In the genomic region with DNA sequence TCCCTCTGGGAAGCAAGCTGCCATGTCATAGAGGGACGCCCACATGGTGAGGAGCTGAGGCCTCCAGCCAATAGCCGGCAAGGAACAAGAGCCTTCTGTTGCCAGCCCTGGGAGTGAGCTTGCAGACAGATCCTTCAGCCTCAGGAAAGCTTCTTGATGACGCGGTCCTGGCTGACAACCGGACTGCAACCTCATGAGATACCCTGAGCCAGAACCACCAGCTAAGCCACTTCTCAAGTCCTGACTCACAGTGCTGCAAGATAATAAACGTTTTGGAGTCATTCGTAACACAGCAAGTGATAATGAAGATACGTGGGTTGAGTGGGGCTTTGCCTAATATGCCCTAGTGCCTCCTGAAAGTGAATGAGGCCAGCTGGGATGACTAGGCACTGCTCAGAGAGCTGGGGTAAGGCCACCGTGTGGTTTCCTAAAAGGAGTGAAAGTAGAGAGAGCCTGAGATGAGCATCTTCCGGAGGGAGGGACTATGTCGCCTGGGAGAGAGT, we compare ENCODE assay signal across 8 cellular contexts. TPM values are rescaled to one million over a fixed set of nuclear protein-coding genes. Genes with fewer than 3 reads are reported as not detected.
DNase-seq lines count a peak whose midpoint lies in the region; ATAC-seq and TF ChIP-seq lines count a peak whose summit lies in the region.

No MANE protein-coding gene starts in this region.

- no peak for TF ChIP-seq CTCF in gastrocnemius medialis (IDR thresholded peaks at IDR 0.05 in 4 of 5, conservative IDR thresholded peaks at IDR 0.05 in 1 of 5)

- ATAC-seq in GM21423 (IDR thresholded peaks at IDR 0.05; ENCODE audit: unreplicated experiment) (peak; percentile 93), left cardiac atrium (peak; percentile 98 to 99), gastrocnemius medialis (peak; percentile 97 to 98)
- ATAC-seq in activated naive CD8-positive, alpha-beta T cell treated with anti-CD3 and anti-CD28 coated beads, Interleukin-2, amount 50 U/mL, for 24 hours = peak; percentile 95

- H3K27ac Mint-ChIP-seq in activated naive CD8-positive, alpha-beta T cell treated with anti-CD3 and anti-CD28 coated beads, Interleukin-2, amount 50 U/mL, for 24 hours = no peak overlapping the region

- no peaks in the 10 kb centered on the region for H3K36me3 Mint-ChIP-seq in activated naive CD8-positive, alpha-beta T cell treated with anti-CD3 and anti-CD28 coated beads, Interleukin-2, amount 50 U/mL, for 24 hours (ENCODE audit: low read depth)

- intact Hi-C loops in left cardiac atrium (cut with DNase I) = no loop called here
- intact Hi-C loops in gastrocnemius medialis (cut with DNase I; ENCODE audit: low total_unique reads) = no loop called here

- H3K9me3 ChIP-seq in gastrocnemius medialis = no peaks in the 10 kb centered on the region

- peaks cover 3% of the 10 kb centered on the region for H3K27me3 Mint-ChIP-seq in activated naive CD8-positive, alpha-beta T cell treated with anti-CD3 and anti-CD28 coated beads, Interleukin-2, amount 50 U/mL, for 24 hours

- H3K36me3 ChIP-seq in gastrocnemius medialis = no peaks in the 10 kb centered on the region

- peaks cover 11% of the 10 kb centered on the region for H3K4me1 Mint-ChIP-seq in activated naive CD8-positive, alpha-beta T cell treated with anti-CD3 and anti-CD28 coated beads, Interleukin-2, amount 50 U/mL, for 24 hours

- H3K27ac ChIP-seq in gastrocnemius medialis = peak overlapping the region; percentile 44 to 83 (median 78)

- peak in 1 of 2 donors; percentile 16 for TF ChIP-seq POLR2A in gastrocnemius medialis (IDR thresholded peaks at IDR 0.05)

- no peak overlapping the region for H3K4me3 Mint-ChIP-seq in activated naive CD8-positive, alpha-beta T cell treated with anti-CD3 and anti-CD28 coated beads, Interleukin-2, amount 50 U/mL, for 24 hours

- peak overlapping the region in 3 of 4 donors; percentile 3 to 17 (median 8) for H3K4me3 ChIP-seq in gastrocnemius medialis

- DNase-seq in EH (ENCODE audit: low read depth) (peak; percentile 98), HT1080 (ENCODE audit: low read depth) (peak; percentile 94), left cardiac atrium (peak; percentile 91), gastrocnemius medialis (peak; percentile 90 to 95), mesenteric fat pad (ENCODE audit: low spot score) (no peak)
- DNase-seq in activated naive CD8-positive, alpha-beta T cell treated with anti-CD3 and anti-CD28 coated beads, Interleukin-2, amount 50 U/mL, for 24 hours = peak; percentile 23
- DNase-seq in activated effector memory CD4-positive, alpha-beta T cell treated with anti-CD3 and anti-CD28 coated beads, Interleukin-2, amount 50 U/mL, for 16 hours = no peak

- in situ Hi-C loops in gastrocnemius medialis (cut with MboI; ENCODE audit: low sequenced_read_pairs in 4 of 4) = no loop called here

- H3K4me1 ChIP-seq in gastrocnemius medialis = peaks cover 0 to 5% of the 10 kb centered on the region in 2 donors

- H3K27me3 ChIP-seq in gastrocnemius medialis = no peaks in the 10 kb centered on the region

- no peaks in the 10 kb centered on the region for H3K9me3 Mint-ChIP-seq in activated naive CD8-positive, alpha-beta T cell treated with anti-CD3 and anti-CD28 coated beads, Interleukin-2, amount 50 U/mL, for 24 hours

RNA-seq across cellular contexts. Expression of gene PYROXD2, which starts 53.8 kb away (rescaled TPM):
- 3.8 and 4.8 TPM in 2 replicates for total RNA-seq in HT1080 (2014; rRNA removed; shearing (Covaris generic))
- polyA plus RNA-seq in HT1080 (2015; cell fraction: cytosol; rRNA removed) = 2.2 and 2.9 TPM in 2 replicates
- 11.2 and 16.5 TPM in 2 replicates for polyA plus RNA-seq in HT1080 (2015; cell fraction: nucleus; rRNA removed)
- 1 to 10 TPM; 6.1 to 6.6 TPM for total RNA-seq in left cardiac atrium
- 1 to 10 TPM in 2 of 4 donors, under 1 TPM in 2; 0.22 to 7.8 (median 1.3) TPM for total RNA-seq in gastrocnemius medialis
- total RNA-seq in mesenteric fat pad = 22.4 TPM

Comparison
In these comparisons a context has a peak if more than half of its experiments do, and no peak if none do; other contexts are left out.
1. DNase-seq: peak in EH (single experiment), HT1080 (single experiment), activated naive CD8-positive, alpha-beta T cell treated with anti-CD3 and anti-CD28 coated beads, Interleukin-2, amount 50 U/mL, for 24 hours (single experiment), left cardiac atrium (single experiment) and gastrocnemius medialis (2 of 2); none in activated effector memory CD4-positive, alpha-beta T cell treated with anti-CD3 and anti-CD28 coated beads, Interleukin-2, amount 50 U/mL, for 16 hours (single experiment) and mesenteric fat pad (single experiment).
2. Peak in every context shown above with its lines, with median percentiles within 50 percentile points of each other: ATAC-seq.